1 cellular context compared by ENCODE assay signal in genomic region chr22:29833392-29833949, GRCh38.
TF ChIP-seq lines count a peak whose summit lies in the region.

No MANE protein-coding gene starts in this region.

TF ChIP-seq in HepG2, 621 proteins besides CTCF, POLR2A, EP300 and RAD21:
- TF ChIP-seq REPIN1 (CRISPR knock-in tag; IDR thresholded peaks at IDR 0.05; ENCODE audit: borderline replicate concordance, low read depth) (no peak), ATF7 (IDR thresholded peaks at IDR 0.05) (no peak), ATF7 (CRISPR knock-in tag; IDR thresholded peaks at IDR 0.05) (no peak), ZNF777 (CRISPR knock-in tag; IDR thresholded peaks at IDR 0.05) (no peak), PBX2 (CRISPR knock-in tag; IDR thresholded peaks at IDR 0.05) (no peak), SETDB1 (CRISPR knock-in tag; IDR thresholded peaks at IDR 0.05; ENCODE audit: borderline replicate concordance) (no peak), POGK (CRISPR knock-in tag; conservative IDR thresholded peaks at IDR 0.05) (no peak)
